ENCODE assay signal across 15 cellular contexts in genomic region chr16:756428-756827, GRCh38. TPM values are rescaled to one million over a fixed set of nuclear protein-coding genes. Genes with fewer than 3 reads are reported as not detected.
DNase-seq lines count a peak whose midpoint lies in the region; ATAC-seq, FAIRE-seq and TF ChIP-seq lines count a peak whose summit lies in the region.
"Had no signal": no experiment of that assay in that cellular context is flagged by ENCODE, and none has a peak within 500 bp of the region (broad histone marks: within the 10 kb centered on the region; RNA-seq: fewer than 3 reads in every experiment).

No MANE protein-coding gene starts in this region.

- in situ Hi-C loops in K562 (cut with MboI), result no loop called here

- no peak for DNase-seq in activated naive CD4-positive, alpha-beta T cell (lab: John Stamatoyannopoulos, UW)
- DNase-seq in K562 (ENCODE audit: extremely low read depth in 1 of 4, low spot score in 3 of 4) (no peak), neural progenitor cell (ENCODE audit: low spot score) (no peak), H4 (ENCODE audit: low spot score) (no peak)
- DNase-seq in activated effector memory CD4-positive, alpha-beta T cell treated with anti-CD3 and anti-CD28 coated beads, Interleukin-2, amount 50 U/mL, for 16 hours, result no peak
- DNase-seq: Calu3; CD4-positive, alpha-beta T cell; DMS 273 treated with DMSO at 0.1 percent for 48 hours; IMR-90 had no signal

- no peaks in the 10 kb centered on the region for H3K4me1 Mint-ChIP-seq in activated naive CD4-positive, alpha-beta T cell treated with anti-CD3 and anti-CD28 coated beads, Interleukin-2, amount 50 U/mL, for 24 hours
- peaks cover 29% of the 10 kb centered on the region for H3K4me1 Mint-ChIP-seq in neural progenitor cell

- peak; percentile 51 for FAIRE-seq in K562 (lab: Jason Lieb, UNC)
- FAIRE-seq: H54 had no signal

- H3K27me3 ChIP-seq in BLaER1 treated with 17β-estradiol and CSF1 and Interleukin-3, amounts not matched to agents 10 nM and 100 nM, result no peaks in the 10 kb centered on the region
- no peaks in the 10 kb centered on the region for H3K27me3 ChIP-seq in K562 (ENCODE audit: control insufficient read depth in 2 of 2, insufficient read depth in 2 of 2, low read length in 2 of 2)
- H3K27me3 ChIP-seq in neural progenitor cell, result no peaks in the 10 kb centered on the region

- H3K9me3 Mint-ChIP-seq in activated naive CD4-positive, alpha-beta T cell treated with anti-CD3 and anti-CD28 coated beads, Interleukin-2, amount 50 U/mL, for 24 hours, result no peaks in the 10 kb centered on the region
- H3K9me3 Mint-ChIP-seq in neural progenitor cell, result peaks cover 10% of the 10 kb centered on the region
- H3K9me3 Mint-ChIP-seq: CD4-positive, alpha-beta T cell had no signal

- BruUV-seq in K562 (replicated peaks; lab: Mats Ljungman, UMichigan), result no TSS peak

- no peak overlapping the region for H3K4me3 Mint-ChIP-seq in activated naive CD4-positive, alpha-beta T cell treated with anti-CD3 and anti-CD28 coated beads, Interleukin-2, amount 50 U/mL, for 24 hours
- H3K4me3 Mint-ChIP-seq in neural progenitor cell, result peak overlapping the region; percentile 9
- H3K4me3 Mint-ChIP-seq: CD4-positive, alpha-beta T cell had no signal

- H3K4me3 ChIP-seq in BLaER1 treated with 17β-estradiol and CSF1 and Interleukin-3, amounts not matched to agents 10 nM and 100 nM, result no peak overlapping the region
- H3K4me3 ChIP-seq in K562 (no peak overlapping the region), neural progenitor cell (no peak overlapping the region)

- H4K20me1 ChIP-seq in BLaER1 treated with 17β-estradiol and CSF1 and Interleukin-3, amounts not matched to agents 10 nM and 100 nM, result no peaks in the 10 kb centered on the region
- H4K20me1 ChIP-seq in K562 (replicated peaks; ENCODE audit: control insufficient read depth, insufficient read depth, low read length) (no peaks in the 10 kb centered on the region), neural progenitor cell (ENCODE audit: low read depth) (no peaks in the 10 kb centered on the region)

- no peak for TF ChIP-seq EP300 in K562 (IDR thresholded peaks at IDR 0.05; ENCODE audit: low read length)

- H3K36me3 ChIP-seq in BLaER1 treated with 17β-estradiol and CSF1 and Interleukin-3, amounts not matched to agents 10 nM and 100 nM, result no peaks in the 10 kb centered on the region
- H3K36me3 ChIP-seq in K562 (ENCODE audit: control insufficient read depth, insufficient read depth, low read length) (no peaks in the 10 kb centered on the region), neural progenitor cell (no peaks in the 10 kb centered on the region)

- no peak overlapping the region for H3K9ac ChIP-seq in BLaER1 treated with 17β-estradiol and CSF1 and Interleukin-3, amounts not matched to agents 10 nM and 100 nM
- H3K9ac ChIP-seq in K562 (ENCODE audit: insufficient read depth in 1 of 2, low read depth in 2 of 2, low read length in 2 of 2) (no peak overlapping the region), neural progenitor cell (no peak overlapping the region)

- H3K27me3 Mint-ChIP-seq in activated naive CD4-positive, alpha-beta T cell treated with anti-CD3 and anti-CD28 coated beads, Interleukin-2, amount 50 U/mL, for 24 hours, result no peaks in the 10 kb centered on the region
- H3K27me3 Mint-ChIP-seq in neural progenitor cell (ENCODE audit: insufficient read depth, low read depth), result peaks cover 11% of the 10 kb centered on the region

- H3K27ac Mint-ChIP-seq in activated naive CD4-positive, alpha-beta T cell treated with anti-CD3 and anti-CD28 coated beads, Interleukin-2, amount 50 U/mL, for 24 hours, result peak overlapping the region; percentile 66
- H3K27ac Mint-ChIP-seq in neural progenitor cell, result peak overlapping the region; percentile 4
- H3K27ac Mint-ChIP-seq: CD4-positive, alpha-beta T cell had no signal

- CTCF ChIA-PET in K562 (lab: Yijun Ruan, JAX; ENCODE audit: low intra/inter-chr PET ratio), result no interaction called here

- peak overlapping the region; percentile 68 to 92 (median 82); a peak in 19 of 22 replicates for H3K4me2 ChIP-seq in BLaER1 treated with 17β-estradiol and CSF1 and Interleukin-3, amounts not matched to agents 10 nM and 100 nM
- no peak overlapping the region for H3K4me2 ChIP-seq in K562 (ENCODE audit: insufficient read depth, low read length)
- no peak overlapping the region for H3K4me2 ChIP-seq in neural progenitor cell

- intact Hi-C loops in K562 (cut with micrococcal nuclease), result no loop called here

- H3F3A ChIP-seq in neural progenitor cell (ENCODE audit: low read depth), result peaks cover 17% of the 10 kb centered on the region

- H3K79me2 ChIP-seq in K562 (ENCODE audit: control insufficient read depth, insufficient read depth, low read length) (no peaks in the 10 kb centered on the region), neural progenitor cell (ENCODE audit: low read depth) (no peaks in the 10 kb centered on the region)

- TF ChIP-seq CTCF in K562 (IDR thresholded peaks at IDR 0.05 in 2 of 3, conservative IDR thresholded peaks at IDR 0.05 in 1 of 3; ENCODE audit: insufficient read depth in 2 of 3, low read depth in 1 of 3, low read length in 3 of 3), result no peak
- TF ChIP-seq CTCF in neural progenitor cell (IDR thresholded peaks at IDR 0.05), result no peak

- H3K9me3 ChIP-seq in BLaER1 treated with 17β-estradiol and CSF1 and Interleukin-3, amounts not matched to agents 10 nM and 100 nM (replicated peaks in 1 of 11), result peaks cover 0 to 5% (median 0%) of the 10 kb centered on the region in 11 experiments; a peak in 2 of 22 replicates
- H3K9me3 ChIP-seq in K562 (replicated peaks; ENCODE audit: control insufficient read depth, insufficient read depth, low read depth, low read length), result no peaks in the 10 kb centered on the region
- H3K9me3 ChIP-seq in neural progenitor cell (ENCODE audit: low read depth), result no peaks in the 10 kb centered on the region

- no peak for TF ChIP-seq RAD21 in K562 (CRISPR knock-in tag; conservative IDR thresholded peaks at IDR 0.05 in 1 of 2, IDR thresholded peaks at IDR 0.05 in 1 of 2)

- H3K4me1 ChIP-seq in BLaER1 treated with 17β-estradiol and CSF1 and Interleukin-3, amounts not matched to agents 10 nM and 100 nM, result peaks cover 32 to 75% (median 44%) of the 10 kb centered on the region in 10 experiments
- H3K4me1 ChIP-seq in K562 (replicated peaks in 1 of 2; ENCODE audit: control insufficient read depth in 2 of 2, insufficient read depth in 2 of 2, low read length in 2 of 2) (peaks cover 9 to 29% of the 10 kb centered on the region in 2 experiments; a peak in 4 of 5 replicates), neural progenitor cell (peaks cover 16% of the 10 kb centered on the region)

- POLR2A ChIA-PET in K562 (lab: Yijun Ruan, JAX), result no interaction called here

- ATAC-seq in K562, result no peak
- ATAC-seq: HCT116 had no signal

- H3K27ac ChIP-seq in BLaER1 treated with 17β-estradiol and CSF1 and Interleukin-3, amounts not matched to agents 10 nM and 100 nM, result no peak overlapping the region
- H3K27ac ChIP-seq in K562 (ENCODE audit: extremely low read depth, low read depth, low read length) (no peak overlapping the region), neural progenitor cell (no peak overlapping the region)

- H3K9me1 ChIP-seq in K562 (ENCODE audit: control insufficient read depth, insufficient read depth, low read length), result no peaks in the 10 kb centered on the region

- H3K36me3 Mint-ChIP-seq in activated naive CD4-positive, alpha-beta T cell treated with anti-CD3 and anti-CD28 coated beads, Interleukin-2, amount 50 U/mL, for 24 hours, result no peaks in the 10 kb centered on the region
- H3K36me3 Mint-ChIP-seq in neural progenitor cell, result no peaks in the 10 kb centered on the region

- WGBS in K562 (ENCODE audit: insufficient coverage, low coverage, missing lambda C conversion rate), result 68% methylated on average over 5 of the region's 5 CpGs

- TF ChIP-seq POLR2A in K562 (conservative IDR thresholded peaks at IDR 0.05), result no peak

- H2AFZ ChIP-seq in K562 (ENCODE audit: low read depth, low read length) (no peak overlapping the region), neural progenitor cell (replicated peaks) (no peak overlapping the region)

RNA-seq across cellular contexts. Expression of gene MSLN, which starts 4.1 kb away (rescaled TPM):
- not detected in 2 replicates for total RNA-seq in K562 (2011; cell fraction: chromatin; rRNA removed; ENCODE audit: low replicate concordance)
- not detected in 2 replicates for total RNA-seq in K562 (2011; cell fraction: nucleolus; rRNA removed)
- total RNA-seq in K562 (2011; cell fraction: nucleoplasm; rRNA removed), result not detected in 2 replicates
- total RNA-seq in K562 (2014; rRNA removed) (not detected in 2 replicates), K562 (2014; rRNA removed; fragmentation: Illumina TruSeq; extraction: Trizol) (not detected in 2 replicates), K562 (2015; rRNA removed; fragmentation: Illumina TruSeq; extraction: Trizol) (not detected in 2 replicates), K562 (2021) (0.22 TPM in 1 of 2 replicates, not detected in the other), neural progenitor cell (ENCODE audit: low replicate concordance) (0.82 and 1.2 TPM in 2 replicates)
- polyA plus RNA-seq in K562 (2011; rRNA removed) (not detected in 2 replicates), K562 (2014; fragmentation: Illumina TruSeq; extraction: Trizol) (not detected in 2 replicates), K562 (2014; fragmentation: Nextera tagmentation; extraction: Ambion mirVana) (not detected), K562 (2014; rRNA removed) (not detected in 2 replicates)
- polyA plus RNA-seq in K562 (2011; cell fraction: cytosol; rRNA removed), result not detected in 2 replicates
- not detected in 2 replicates for polyA plus RNA-seq in K562 (2011; cell fraction: nucleus; rRNA removed)
- not detected in 2 replicates for polyA plus RNA-seq in K562 (2012)
- polyA minus RNA-seq in K562 (2011; rRNA and poly(A)+ RNA removed), result not detected in 2 replicates
- polyA minus RNA-seq in K562 (2011; cell fraction: cytosol; rRNA and poly(A)+ RNA removed), result 0.86 and 3.8 TPM in 2 replicates
- polyA minus RNA-seq in K562 (2011; cell fraction: nucleus; rRNA and poly(A)+ RNA removed), result 0.22 and 0.40 TPM in 2 replicates
- not detected in 2 replicates for total RNA-seq in H4 (2014; rRNA removed; shearing (Covaris generic))
- total RNA-seq: A673; CD4-positive, alpha-beta T cell; Daoy; IMR-90 had no signal

RNA-seq across cellular contexts. Expression of gene CIAO3, which starts 15.6 kb away (rescaled TPM):
- total RNA-seq in K562 (2011; cell fraction: chromatin; rRNA removed; ENCODE audit: low replicate concordance), result 110 and 324 TPM in 2 replicates
- 238 and 279 TPM in 2 replicates for total RNA-seq in K562 (2011; cell fraction: nucleolus; rRNA removed)
- 145 and 170 TPM in 2 replicates for total RNA-seq in K562 (2011; cell fraction: nucleoplasm; rRNA removed)
- total RNA-seq in K562 (2014; rRNA removed), result 35.6 and 48.2 TPM in 2 replicates
- 7.3 and 7.9 TPM in 2 replicates for total RNA-seq in K562 (2014; rRNA removed; fragmentation: Illumina TruSeq; extraction: Trizol)
- 18.6 and 20.5 TPM in 2 replicates for total RNA-seq in K562 (2015; rRNA removed; fragmentation: Illumina TruSeq; extraction: Trizol)
- 30.7 and 30.9 TPM in 2 replicates for total RNA-seq in K562 (2021)
- 18.5 and 30.5 TPM in 2 replicates for polyA plus RNA-seq in K562 (2011; rRNA removed)
- polyA plus RNA-seq in K562 (2011; cell fraction: cytosol; rRNA removed), result 24.1 and 25.8 TPM in 2 replicates
- polyA plus RNA-seq in K562 (2011; cell fraction: nucleus; rRNA removed), result 101 and 104 TPM in 2 replicates
- polyA plus RNA-seq in K562 (2012), result 22.4 and 34.2 TPM in 2 replicates
- polyA plus RNA-seq in K562 (2014; fragmentation: Illumina TruSeq; extraction: Trizol), result 17.1 and 18.7 TPM in 2 replicates
- polyA plus RNA-seq in K562 (2014; fragmentation: Nextera tagmentation; extraction: Ambion mirVana), result 1 to 10 TPM; 2.2 to 2.4 TPM
- 31.0 and 38.2 TPM in 2 replicates for polyA plus RNA-seq in K562 (2014; rRNA removed)
- polyA minus RNA-seq in K562 (2011; rRNA and poly(A)+ RNA removed), result 13.5 and 15.4 TPM in 2 replicates
- 9.9 and 14.8 TPM in 2 replicates for polyA minus RNA-seq in K562 (2011; cell fraction: cytosol; rRNA and poly(A)+ RNA removed)
- polyA minus RNA-seq in K562 (2011; cell fraction: nucleus; rRNA and poly(A)+ RNA removed), result 52.0 and 78.0 TPM in 2 replicates
- 20.5 and 38.2 TPM in 2 replicates for total RNA-seq in neural progenitor cell (ENCODE audit: low replicate concordance)
- total RNA-seq in H4 (2014; rRNA removed; shearing (Covaris generic)), result 15.0 and 18.5 TPM in 2 replicates

RNA-seq across cellular contexts. Expression of gene HAGHL, which starts 29.5 kb away (rescaled TPM):
- total RNA-seq in K562 (2011; cell fraction: chromatin; rRNA removed; ENCODE audit: low replicate concordance), result 38.5 and 167 TPM in 2 replicates
- total RNA-seq in K562 (2011; cell fraction: nucleolus; rRNA removed), result 219 TPM in 2 replicates
- total RNA-seq in K562 (2011; cell fraction: nucleoplasm; rRNA removed), result 62.9 and 89.5 TPM in 2 replicates
- total RNA-seq in K562 (2014; rRNA removed) (58.2 and 59.0 TPM in 2 replicates), K562 (2014; rRNA removed; fragmentation: Illumina TruSeq; extraction: Trizol) (3.2 and 8.2 TPM in 2 replicates), K562 (2015; rRNA removed; fragmentation: Illumina TruSeq; extraction: Trizol) (20.7 and 22.1 TPM in 2 replicates), K562 (2021) (71.7 and 83.2 TPM in 2 replicates), neural progenitor cell (ENCODE audit: low replicate concordance) (1.0 and 5.4 TPM in 2 replicates)
- polyA plus RNA-seq in K562 (2011; rRNA removed) (27.0 and 41.6 TPM in 2 replicates), K562 (2014; fragmentation: Illumina TruSeq; extraction: Trizol) (7.2 and 13.6 TPM in 2 replicates), K562 (2014; fragmentation: Nextera tagmentation; extraction: Ambion mirVana) (under 1 TPM; 0.31 to 0.48 TPM), K562 (2014; rRNA removed) (69.8 and 83.4 TPM in 2 replicates)
- 47.2 and 104 TPM in 2 replicates for polyA plus RNA-seq in K562 (2011; cell fraction: cytosol; rRNA removed)
- polyA plus RNA-seq in K562 (2011; cell fraction: nucleus; rRNA removed), result 438 and 737 TPM in 2 replicates
- polyA plus RNA-seq in K562 (2012), result 30.6 and 41.2 TPM in 2 replicates
- 1.2 and 3.7 TPM in 2 replicates for polyA minus RNA-seq in K562 (2011; rRNA and poly(A)+ RNA removed)
- 12.6 and 13.3 TPM in 2 replicates for polyA minus RNA-seq in K562 (2011; cell fraction: cytosol; rRNA and poly(A)+ RNA removed)
- 37.4 and 41.3 TPM in 2 replicates for polyA minus RNA-seq in K562 (2011; cell fraction: nucleus; rRNA and poly(A)+ RNA removed)
- total RNA-seq in H4 (2014; rRNA removed; shearing (Covaris generic)), result 4.1 and 14.5 TPM in 2 replicates

RNA-seq across cellular contexts. Expression of gene CCDC78, which starts 30.2 kb away (rescaled TPM):
- 12.8 and 51.1 TPM in 2 replicates for total RNA-seq in K562 (2011; cell fraction: chromatin; rRNA removed; ENCODE audit: low replicate concordance)
- total RNA-seq in K562 (2011; cell fraction: nucleolus; rRNA removed), result 36.0 and 37.1 TPM in 2 replicates
- 14.0 and 15.0 TPM in 2 replicates for total RNA-seq in K562 (2011; cell fraction: nucleoplasm; rRNA removed)
- total RNA-seq in K562 (2014; rRNA removed), result 5.7 and 10.6 TPM in 2 replicates
- 0.57 and 0.76 TPM in 2 replicates for total RNA-seq in K562 (2014; rRNA removed; fragmentation: Illumina TruSeq; extraction: Trizol)
- 2.9 and 3.1 TPM in 2 replicates for total RNA-seq in K562 (2015; rRNA removed; fragmentation: Illumina TruSeq; extraction: Trizol)
- 13.4 and 14.4 TPM in 2 replicates for total RNA-seq in K562 (2021)
- 3.0 and 5.9 TPM in 2 replicates for polyA plus RNA-seq in K562 (2011; rRNA removed)
- 2.5 and 5.1 TPM in 2 replicates for polyA plus RNA-seq in K562 (2011; cell fraction: cytosol; rRNA removed)
- polyA plus RNA-seq in K562 (2011; cell fraction: nucleus; rRNA removed), result 66.9 and 107 TPM in 2 replicates
- polyA plus RNA-seq in K562 (2012), result 6.2 and 9.5 TPM in 2 replicates
- polyA plus RNA-seq in K562 (2014; fragmentation: Illumina TruSeq; extraction: Trizol), result 2.6 and 2.8 TPM in 2 replicates
- polyA plus RNA-seq in K562 (2014; fragmentation: Nextera tagmentation; extraction: Ambion mirVana), result under 1 TPM; 0.24 to 0.29 TPM
- 17.7 and 20.6 TPM in 2 replicates for polyA plus RNA-seq in K562 (2014; rRNA removed)
- 0.39 TPM in 2 replicates for polyA minus RNA-seq in K562 (2011; rRNA and poly(A)+ RNA removed)
- polyA minus RNA-seq in K562 (2011; cell fraction: cytosol; rRNA and poly(A)+ RNA removed), result not detected in 2 replicates
- 8.8 and 8.9 TPM in 2 replicates for polyA minus RNA-seq in K562 (2011; cell fraction: nucleus; rRNA and poly(A)+ RNA removed)
- total RNA-seq in neural progenitor cell (ENCODE audit: low replicate concordance), result 0.67 and 3.7 TPM in 2 replicates
- total RNA-seq in H4 (2014; rRNA removed; shearing (Covaris generic)), result 0.23 TPM in 1 of 2 replicates, not detected in the other

RNA-seq across cellular contexts. Expression of gene RPUSD1, which starts 31.8 kb away (rescaled TPM):
- 10.9 and 59.9 TPM in 2 replicates for total RNA-seq in K562 (2011; cell fraction: chromatin; rRNA removed; ENCODE audit: low replicate concordance)
- total RNA-seq in K562 (2011; cell fraction: nucleolus; rRNA removed), result 59.0 and 69.6 TPM in 2 replicates
- 21.1 and 25.7 TPM in 2 replicates for total RNA-seq in K562 (2011; cell fraction: nucleoplasm; rRNA removed)
- total RNA-seq in K562 (2014; rRNA removed), result 50.7 and 67.3 TPM in 2 replicates
- total RNA-seq in K562 (2014; rRNA removed; fragmentation: Illumina TruSeq; extraction: Trizol), result 1.7 and 3.3 TPM in 2 replicates
- 22.7 and 27.2 TPM in 2 replicates for total RNA-seq in K562 (2015; rRNA removed; fragmentation: Illumina TruSeq; extraction: Trizol)
- 55.2 and 55.9 TPM in 2 replicates for total RNA-seq in K562 (2021)
- polyA plus RNA-seq in K562 (2011; rRNA removed), result 12.0 and 17.7 TPM in 2 replicates
- 26.1 and 86.4 TPM in 2 replicates for polyA plus RNA-seq in K562 (2011; cell fraction: cytosol; rRNA removed)
- polyA plus RNA-seq in K562 (2011; cell fraction: nucleus; rRNA removed), result 56.1 and 93.4 TPM in 2 replicates
- polyA plus RNA-seq in K562 (2012), result 24.6 and 30.5 TPM in 2 replicates
- 7.0 and 30.1 TPM in 2 replicates for polyA plus RNA-seq in K562 (2014; fragmentation: Illumina TruSeq; extraction: Trizol)
- polyA plus RNA-seq in K562 (2014; fragmentation: Nextera tagmentation; extraction: Ambion mirVana), result under 1 TPM; 0.45 to 0.98 TPM
- polyA plus RNA-seq in K562 (2014; rRNA removed), result 56.6 and 66.9 TPM in 2 replicates
- 3.8 and 4.8 TPM in 2 replicates for polyA minus RNA-seq in K562 (2011; rRNA and poly(A)+ RNA removed)
- 18.6 and 19.8 TPM in 2 replicates for polyA minus RNA-seq in K562 (2011; cell fraction: cytosol; rRNA and poly(A)+ RNA removed)
- polyA minus RNA-seq in K562 (2011; cell fraction: nucleus; rRNA and poly(A)+ RNA removed), result 30.8 and 34.1 TPM in 2 replicates
- total RNA-seq in neural progenitor cell (ENCODE audit: low replicate concordance), result 5.6 and 22.7 TPM in 2 replicates
- 18.6 and 19.6 TPM in 2 replicates for total RNA-seq in H4 (2014; rRNA removed; shearing (Covaris generic))

Comparison
In these comparisons a context has a peak if more than half of its experiments do, and no peak if none do; other contexts are left out.
1. H3K4me2 ChIP-seq: peak in BLaER1 treated with 17β-estradiol and CSF1 and Interleukin-3, amounts not matched to agents 10 nM and 100 nM (11 of 11); none in K562 (single experiment) and neural progenitor cell (single experiment).